1 cellular context compared by ENCODE assay signal in genomic region chr11:9672288-9672916, GRCh38.
A peak's percentile ranks its signal among the peaks of the same experiment; 100 is the strongest.
TF ChIP-seq lines count a peak whose summit lies in the region.

No MANE protein-coding gene starts in this region.

TF ChIP-seq in IMR-90, 13 proteins besides CTCF, POLR2A, EP300 and RAD21:
- 0 out of 2 replicates have a peak, but pooled peaks have one; percentile 12 for TF ChIP-seq FOS (IDR thresholded peaks at IDR 0.05; ENCODE audit: low read depth, low read length)
- TF ChIP-seq RCOR1 (IDR thresholded peaks at IDR 0.05; ENCODE audit: insufficient replicate concordance, low read length): no peak
